In the genomic region with DNA sequence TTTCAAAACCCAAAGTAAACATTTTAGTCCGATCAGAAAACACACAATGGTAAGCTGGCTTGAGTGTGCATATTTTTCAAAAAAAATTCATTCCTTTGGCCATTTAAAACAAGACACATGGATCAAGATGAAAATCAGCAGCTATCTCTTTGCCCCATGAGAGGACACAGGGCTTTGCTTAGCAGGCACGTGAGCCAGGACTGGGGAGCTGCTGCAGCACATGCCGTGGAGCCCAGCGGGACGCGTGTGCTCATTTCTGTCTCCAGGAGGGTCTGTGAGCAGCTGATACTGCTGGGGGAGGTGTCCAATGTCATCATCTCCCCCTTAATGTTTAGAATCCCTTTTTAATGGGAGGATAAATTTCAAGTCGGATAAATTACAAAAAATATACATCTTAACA, we compare ENCODE assay signal across 31 cellular contexts. TPM values are rescaled to one million over a fixed set of nuclear protein-coding genes. Genes with fewer than 3 reads are reported as not detected.
"Had no signal": no experiment of that assay in that cellular context is flagged by ENCODE, and none has a peak within 500 bp of the region (broad histone marks: within the 10 kb centered on the region; RNA-seq: fewer than 3 reads in every experiment).

No MANE protein-coding gene starts in this region.

- H3K27me3 ChIP-seq: breast epithelium, gastrocnemius medialis, hepatocyte, pancreas, stomach, thyroid gland, upper lobe of left lung, vagina had no signal

- H3K27ac ChIP-seq: breast epithelium, gastrocnemius medialis, hepatocyte, neutrophil, pancreas, prostate gland, stomach, thyroid gland, upper lobe of left lung, vagina had no signal

- H3K9me3 ChIP-seq: breast epithelium, gastrocnemius medialis, neutrophil, pancreas, prostate gland, stomach, thyroid gland, upper lobe of left lung, vagina had no signal

- H3K36me3 Mint-ChIP-seq: activated CD8-positive, alpha-beta memory T cell treated with anti-CD3 and anti-CD28 coated beads, Interleukin-2, amount 10 ng/mL, durations not matched to agents 7 days and 5 days; activated naive CD4-positive, alpha-beta T cell treated with anti-CD3 and anti-CD28 coated beads, Interleukin-2, amount 50 U/mL, for 24 hours; mesothelial cell of epicardium; stimulated activated naive B cell treated with anti-CD40 and anti-IgM and Interleukin-4, amounts not matched to agents 10 μg/mL and 1 μg/mL and 100 μg/mL, for 72 hours had no signal

- H3K4me1 Mint-ChIP-seq: activated CD4-positive, alpha-beta T cell treated with anti-CD3 and anti-CD28 coated beads, Interleukin-2, amount 10 ng/mL, durations not matched to agents 24 days and 14 days; activated CD8-positive, alpha-beta memory T cell treated with anti-CD3 and anti-CD28 coated beads, Interleukin-2, amount 10 ng/mL, durations not matched to agents 7 days and 5 days; activated naive CD4-positive, alpha-beta T cell treated with anti-CD3 and anti-CD28 coated beads, Interleukin-2, amount 50 U/mL, for 24 hours; mesothelial cell of epicardium; naive B cell; stimulated activated naive B cell treated with anti-CD40 and anti-IgM and Interleukin-4, amounts not matched to agents 10 μg/mL and 1 μg/mL and 100 μg/mL, for 72 hours; T-helper 17 cell had no signal

- H3K9me3 Mint-ChIP-seq: activated CD8-positive, alpha-beta T cell treated with anti-CD3 and anti-CD28 coated beads for 36 hours; activated naive CD4-positive, alpha-beta T cell treated with anti-CD3 and anti-CD28 coated beads, Interleukin-2, amount 50 U/mL, for 24 hours; nephron progenitor cell; stimulated activated naive B cell treated with anti-CD40 and anti-IgM and Interleukin-4, amounts not matched to agents 10 μg/mL and 1 μg/mL and 100 μg/mL, for 72 hours had no signal

- H3K36me3 ChIP-seq: breast epithelium, gastrocnemius medialis, neutrophil, pancreas, prostate gland, stomach, thyroid gland, upper lobe of left lung, vagina had no signal

- DNase-seq: activated CD4-positive, alpha-beta T cell treated with anti-CD3 and anti-CD28 coated beads, Interleukin-2, amount 10 ng/mL, durations not matched to agents 24 days and 14 days; activated CD4-positive, CD25-positive, alpha-beta regulatory T cell treated with anti-CD3 and anti-CD28 coated beads, Interleukin-2, amount 50 U/mL, for 72 hours; activated CD8-positive, alpha-beta memory T cell treated with anti-CD3 and anti-CD28 coated beads, Interleukin-2, amount 10 ng/mL, durations not matched to agents 7 days and 5 days; activated CD8-positive, alpha-beta T cell treated with anti-CD3 and anti-CD28 coated beads for 36 hours; activated T-cell treated with anti-CD3 and anti-CD28 coated beads, Interleukin-2, amount 50 U/mL, for 48 hours; central memory CD4-positive, alpha-beta T cell; dermis blood vessel endothelial cell; effector CD4-positive, alpha-beta T cell; erythroblast; gastrocnemius medialis; islet precursor cell; naive B cell; nephron progenitor cell; pancreas; stimulated activated CD4-positive, alpha-beta T cell treated with anti-CD3 and anti-CD28 coated beads, Interleukin-15, amount 100 ng/mL, for 24 hours; stimulated activated CD4-positive, alpha-beta T cell treated with anti-CD3 and anti-CD28 coated beads, Interleukin-2, amount 100 ng/mL, for 24 hours; stimulated activated naive B cell treated with anti-CD40 and anti-IgM and Interleukin-4, amounts not matched to agents 10 μg/mL and 1 μg/mL and 100 μg/mL, for 72 hours; stomach; T-helper 17 cell; T1000; thyroid gland had no signal

- ATAC-seq: activated CD8-positive, alpha-beta memory T cell treated with anti-CD3 and anti-CD28 coated beads, Interleukin-2, amount 10 ng/mL, durations not matched to agents 7 days and 5 days; activated CD8-positive, alpha-beta T cell treated with anti-CD3 and anti-CD28 coated beads for 36 hours; gastrocnemius medialis; stimulated activated naive B cell treated with anti-CD40 and anti-IgM and Interleukin-4, amounts not matched to agents 10 μg/mL and 1 μg/mL and 100 μg/mL, for 72 hours; T-helper 17 cell had no signal

- H3K4me1 ChIP-seq: breast epithelium, gastrocnemius medialis, thyroid gland, vagina had no signal

- H3K27ac Mint-ChIP-seq: activated CD4-positive, alpha-beta T cell treated with anti-CD3 and anti-CD28 coated beads, Interleukin-2, amount 10 ng/mL, durations not matched to agents 24 days and 14 days; activated CD8-positive, alpha-beta memory T cell treated with anti-CD3 and anti-CD28 coated beads, Interleukin-2, amount 10 ng/mL, durations not matched to agents 7 days and 5 days; activated CD8-positive, alpha-beta T cell treated with anti-CD3 and anti-CD28 coated beads for 36 hours; activated naive CD4-positive, alpha-beta T cell treated with anti-CD3 and anti-CD28 coated beads, Interleukin-2, amount 50 U/mL, for 24 hours; activated T-helper 2 cell treated with anti-CD3 and anti-CD28 coated beads, Interferon-gamma antibody, Interleukin-2, Interleukin-4, amounts not matched to agents 10 μg/mL and 5 μg/mL and 100 μg/mL, durations not matched to agents 14 hours and 24 hours and 36 hours; mesothelial cell of epicardium; nephron progenitor cell; stimulated activated naive B cell treated with anti-CD40 and anti-IgM and Interleukin-4, amounts not matched to agents 10 μg/mL and 1 μg/mL and 100 μg/mL, for 72 hours; T-helper 17 cell had no signal

- H3K4me3 Mint-ChIP-seq: activated CD4-positive, alpha-beta T cell treated with anti-CD3 and anti-CD28 coated beads, Interleukin-2, amount 10 ng/mL, durations not matched to agents 24 days and 14 days; activated CD8-positive, alpha-beta memory T cell treated with anti-CD3 and anti-CD28 coated beads, Interleukin-2, amount 10 ng/mL, durations not matched to agents 7 days and 5 days; activated CD8-positive, alpha-beta T cell treated with anti-CD3 and anti-CD28 coated beads for 36 hours; activated naive CD4-positive, alpha-beta T cell treated with anti-CD3 and anti-CD28 coated beads, Interleukin-2, amount 50 U/mL, for 24 hours; mesothelial cell of epicardium; naive B cell; nephron progenitor cell; stimulated activated naive B cell treated with anti-CD40 and anti-IgM and Interleukin-4, amounts not matched to agents 10 μg/mL and 1 μg/mL and 100 μg/mL, for 72 hours; T-helper 17 cell had no signal

- H3K4me3 ChIP-seq: breast epithelium, gastrocnemius medialis, hepatocyte, pancreas, prostate gland, stomach, thyroid gland, upper lobe of left lung, vagina had no signal

RNA-seq across cellular contexts. Expression of a gene that starts 49.8 kb away (rescaled TPM):
- total RNA-seq: activated CD4-positive, alpha-beta T cell treated with anti-CD3 and anti-CD28 coated beads, Interleukin-2, amount 10 ng/mL, durations not matched to agents 24 days and 14 days; activated CD8-positive, alpha-beta memory T cell treated with anti-CD3 and anti-CD28 coated beads, Interleukin-2, amount 10 ng/mL, durations not matched to agents 7 days and 5 days; activated CD8-positive, alpha-beta T cell treated with anti-CD3 and anti-CD28 coated beads for 36 hours; activated T-helper 2 cell treated with anti-CD3 and anti-CD28 coated beads, Interferon-gamma antibody, Interleukin-2, Interleukin-4, amounts not matched to agents 10 μg/mL and 5 μg/mL and 100 μg/mL, durations not matched to agents 14 hours and 24 hours and 36 hours; lower leg skin; mesothelial cell of epicardium; T-helper 17 cell; vagina had no signal
